Comparison of ENCODE assay signal across 7 cellular contexts in the genomic region with DNA sequence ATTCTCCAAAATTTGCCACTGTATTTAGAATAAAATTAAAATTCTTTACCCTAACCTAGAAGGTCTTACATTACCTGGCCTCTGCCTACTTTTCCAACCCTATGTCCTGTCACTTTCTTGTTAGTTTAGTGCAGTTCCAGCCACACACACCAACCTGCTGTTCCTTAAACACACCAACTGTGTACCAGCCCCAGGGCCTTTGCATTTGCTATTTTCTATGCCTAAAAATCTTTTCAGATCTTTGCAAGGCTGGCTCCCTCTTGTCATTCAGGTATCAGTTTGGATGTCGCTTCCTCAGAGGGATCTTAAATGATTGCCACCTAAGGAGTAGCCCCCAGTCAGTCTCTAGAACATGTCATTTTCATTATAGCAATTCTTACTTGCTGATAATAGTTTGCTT.
"Had no signal": no experiment of that assay in that cellular context is flagged by ENCODE, and none has a peak within 500 bp of the region (broad histone marks: within the 10 kb centered on the region; RNA-seq: fewer than 3 reads in every experiment).

No MANE protein-coding gene starts in this region.

- DNase-seq: GDM1, GF-D8 had no signal

- ATAC-seq: GM12878 had no signal

- H3K4me3 ChIP-seq: GM12878 had no signal

- FAIRE-seq: G401.6, GM12878, GM12891, GM18507, GM19239 had no signal
